Comparison of ENCODE assay signal across 25 cellular contexts in the genomic region with DNA sequence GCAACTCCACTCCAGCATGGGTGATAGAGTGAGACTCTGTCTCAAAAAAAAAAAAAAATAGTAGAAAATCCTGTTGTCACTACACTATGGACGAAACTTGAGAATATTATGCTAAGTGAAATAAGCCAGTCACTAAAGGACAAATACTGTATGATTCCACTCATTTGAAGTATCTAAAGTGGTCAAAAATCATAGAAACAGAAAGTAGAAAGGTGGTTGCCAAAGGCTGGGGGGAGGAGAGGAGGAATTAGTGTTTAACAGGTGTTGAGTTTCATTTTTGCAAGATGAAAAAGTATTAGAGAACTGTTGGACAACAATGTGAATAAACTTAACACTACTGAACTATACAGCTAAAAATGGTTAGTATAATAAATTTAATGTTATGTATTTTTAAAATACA.
DNase-seq lines count a peak whose midpoint lies in the region; ATAC-seq, FAIRE-seq and TF ChIP-seq lines count a peak whose summit lies in the region.
"Had no signal": no experiment of that assay in that cellular context is flagged by ENCODE, and none has a peak within 500 bp of the region (broad histone marks: within the 10 kb centered on the region; RNA-seq: fewer than 3 reads in every experiment).

No MANE protein-coding gene starts in this region.

- DNase-seq in right cardiac atrium (no peak), midbrain (lab: John Stamatoyannopoulos, UW) (no peak), GF-D8 (lab: John Stamatoyannopoulos, UW) (no peak), WTC11 (ENCODE audit: low spot score) (no peak)
- DNase-seq: 8988T; activated CD8-positive, alpha-beta T cell treated with anti-CD3 and anti-CD28 coated beads for 36 hours; activated T-cell treated with anti-CD3 and anti-CD28 coated beads, Interleukin-2, amount 50 U/mL, for 72 hours; body of pancreas; NCI-H2029 treated with DMSO at 0.1 percent for 48 hours; NCI-H524; right lobe of liver; SHP77; stimulated activated CD4-positive, alpha-beta T cell treated with anti-CD3 and anti-CD28 coated beads, Interleukin-1b, Interleukin-23, amount 100 ng/mL, for 48 hours; stimulated activated naive CD8-positive, alpha-beta T cell treated with anti-CD3 and anti-CD28 coated beads, Interleukin-15, Interleukin-2, amounts not matched to agents 100 U/mL and 50 U/mL, for 24 hours; T-helper 1 cell; WERI-Rb-1 had no signal

- no peak overlapping the region for H3K27ac ChIP-seq in right cardiac atrium (ENCODE audit: low read length)
- H3K27ac ChIP-seq: body of pancreas, right lobe of liver, tibial nerve, WERI-Rb-1 had no signal

- H3K4me1 Mint-ChIP-seq in WTC11 = peaks cover 15% of the 10 kb centered on the region

- H3K4me3 ChIP-seq in right cardiac atrium (ENCODE audit: low read length) = no peak overlapping the region
- H3K4me3 ChIP-seq: body of pancreas, HAP-1, right lobe of liver, tibial nerve had no signal

- no peak overlapping the region for H3K4me3 Mint-ChIP-seq in WTC11
- H3K4me3 Mint-ChIP-seq: activated CD8-positive, alpha-beta T cell treated with anti-CD3 and anti-CD28 coated beads for 36 hours; activated naive CD4-positive, alpha-beta T cell treated with anti-CD3 and anti-CD28 coated beads, Interleukin-2, amount 50 U/mL, for 24 hours; activated T-cell treated with anti-CD3 and anti-CD28 coated beads, Interleukin-2, amount 50 U/mL, for 72 hours; IgD-negative memory B cell had no signal

- H3K27ac Mint-ChIP-seq in WTC11 = no peak overlapping the region
- H3K27ac Mint-ChIP-seq: activated CD8-positive, alpha-beta T cell treated with anti-CD3 and anti-CD28 coated beads for 36 hours; activated naive CD4-positive, alpha-beta T cell treated with anti-CD3 and anti-CD28 coated beads, Interleukin-2, amount 50 U/mL, for 24 hours; activated T-cell treated with anti-CD3 and anti-CD28 coated beads, Interleukin-2, amount 50 U/mL, for 72 hours; IgD-negative memory B cell had no signal

- WGBS in right cardiac atrium = 87% methylated on average over 1 of the region's 1 CpG

- POLR2A ChIA-PET in WTC11 (lab: Charles Lee) = no interaction called here

- CTCF ChIA-PET in WTC11 (lab: Charles Lee) = no interaction called here

- H3K36me3 Mint-ChIP-seq in WTC11 = peaks cover 6% of the 10 kb centered on the region
- H3K36me3 Mint-ChIP-seq: activated naive CD4-positive, alpha-beta T cell treated with anti-CD3 and anti-CD28 coated beads, Interleukin-2, amount 50 U/mL, for 24 hours; IgD-negative memory B cell had no signal

- intact Hi-C loops in right cardiac atrium (cut with DNase I) = loop anchor here in 2 of 4 donors (5.0 to 10.0 kb wide), 2 partner anchors 196 to 559 kb away; no protein-coding TSS in a partner anchor

- no peaks in the 10 kb centered on the region for H3K27me3 Mint-ChIP-seq in WTC11 (ENCODE audit: low read depth)

- H3K27me3 ChIP-seq in right cardiac atrium (ENCODE audit: control insufficient read depth, insufficient read depth) = no peaks in the 10 kb centered on the region
- H3K27me3 ChIP-seq: body of pancreas, right lobe of liver, tibial nerve had no signal

- H3K4me1 ChIP-seq in right cardiac atrium (ENCODE audit: control insufficient read depth, insufficient read depth, low read length) = no peaks in the 10 kb centered on the region
- H3K4me1 ChIP-seq: HAP-1 had no signal

- H3K9me3 ChIP-seq in right cardiac atrium (ENCODE audit: control insufficient read depth, low read length) = no peaks in the 10 kb centered on the region
- H3K9me3 ChIP-seq: body of pancreas, HAP-1, right lobe of liver, tibial nerve had no signal

- peak; percentile 82 for ATAC-seq in GM18907 (IDR thresholded peaks at IDR 0.05; ENCODE audit: unreplicated experiment)
- ATAC-seq in GM21619 (IDR thresholded peaks at IDR 0.05; ENCODE audit: unreplicated experiment) = peak; percentile 69
- ATAC-seq in HG03095 (IDR thresholded peaks at IDR 0.05; ENCODE audit: unreplicated experiment) = peak; percentile 75
- ATAC-seq in right cardiac atrium = no peak
- no peak for ATAC-seq in WTC11
- ATAC-seq: activated CD8-positive, alpha-beta T cell treated with anti-CD3 and anti-CD28 coated beads for 36 hours; activated T-cell treated with anti-CD3 and anti-CD28 coated beads, Interleukin-2, amount 50 U/mL, for 72 hours; body of pancreas; right lobe of liver; stimulated activated naive CD8-positive, alpha-beta T cell treated with anti-CD3 and anti-CD28 coated beads, Interleukin-15, Interleukin-2, amounts not matched to agents 100 U/mL and 50 U/mL, for 24 hours had no signal

- no peak for TF ChIP-seq CTCF in WTC11 (IDR thresholded peaks at IDR 0.05)

- H3K9me3 Mint-ChIP-seq in WTC11 = peaks cover 10% of the 10 kb centered on the region
- H3K9me3 Mint-ChIP-seq: activated CD8-positive, alpha-beta T cell treated with anti-CD3 and anti-CD28 coated beads for 36 hours; activated naive CD4-positive, alpha-beta T cell treated with anti-CD3 and anti-CD28 coated beads, Interleukin-2, amount 50 U/mL, for 24 hours; activated T-cell treated with anti-CD3 and anti-CD28 coated beads, Interleukin-2, amount 50 U/mL, for 72 hours had no signal

- FAIRE-seq in A204.1 (lab: Jason Lieb, UNC) = peak; percentile 61
- FAIRE-seq: colon had no signal

TF ChIP-seq in WTC11, 78 proteins besides CTCF, POLR2A, EP300 and RAD21:
- TF ChIP-seq IRF2 (CRISPR knock-in tag; IDR thresholded peaks at IDR 0.05; ENCODE audit: borderline replicate concordance, low read depth) = no peak
- TF ChIP-seq, protein P1, sequence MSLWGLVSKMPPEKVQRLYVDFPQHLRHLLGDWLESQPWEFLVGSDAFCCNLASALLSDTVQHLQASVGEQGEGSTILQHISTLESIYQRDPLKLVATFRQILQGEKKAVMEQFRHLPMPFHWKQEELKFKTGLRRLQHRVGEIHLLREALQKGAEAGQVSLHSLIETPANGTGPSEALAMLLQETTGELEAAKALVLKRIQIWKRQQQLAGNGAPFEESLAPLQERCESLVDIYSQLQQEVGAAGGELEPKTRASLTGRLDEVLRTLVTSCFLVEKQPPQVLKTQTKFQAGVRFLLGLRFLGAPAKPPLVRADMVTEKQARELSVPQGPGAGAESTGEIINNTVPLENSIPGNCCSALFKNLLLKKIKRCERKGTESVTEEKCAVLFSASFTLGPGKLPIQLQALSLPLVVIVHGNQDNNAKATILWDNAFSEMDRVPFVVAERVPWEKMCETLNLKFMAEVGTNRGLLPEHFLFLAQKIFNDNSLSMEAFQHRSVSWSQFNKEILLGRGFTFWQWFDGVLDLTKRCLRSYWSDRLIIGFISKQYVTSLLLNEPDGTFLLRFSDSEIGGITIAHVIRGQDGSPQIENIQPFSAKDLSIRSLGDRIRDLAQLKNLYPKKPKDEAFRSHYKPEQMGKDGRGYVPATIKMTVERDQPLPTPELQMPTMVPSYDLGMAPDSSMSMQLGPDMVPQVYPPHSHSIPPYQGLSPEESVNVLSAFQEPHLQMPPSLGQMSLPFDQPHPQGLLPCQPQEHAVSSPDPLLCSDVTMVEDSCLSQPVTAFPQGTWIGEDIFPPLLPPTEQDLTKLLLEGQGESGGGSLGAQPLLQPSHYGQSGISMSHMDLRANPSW (CRISPR knock-in tag; conservative IDR thresholded peaks at IDR 0.05; ENCODE audit: low read depth) = no peak
- TF ChIP-seq, protein P2, sequence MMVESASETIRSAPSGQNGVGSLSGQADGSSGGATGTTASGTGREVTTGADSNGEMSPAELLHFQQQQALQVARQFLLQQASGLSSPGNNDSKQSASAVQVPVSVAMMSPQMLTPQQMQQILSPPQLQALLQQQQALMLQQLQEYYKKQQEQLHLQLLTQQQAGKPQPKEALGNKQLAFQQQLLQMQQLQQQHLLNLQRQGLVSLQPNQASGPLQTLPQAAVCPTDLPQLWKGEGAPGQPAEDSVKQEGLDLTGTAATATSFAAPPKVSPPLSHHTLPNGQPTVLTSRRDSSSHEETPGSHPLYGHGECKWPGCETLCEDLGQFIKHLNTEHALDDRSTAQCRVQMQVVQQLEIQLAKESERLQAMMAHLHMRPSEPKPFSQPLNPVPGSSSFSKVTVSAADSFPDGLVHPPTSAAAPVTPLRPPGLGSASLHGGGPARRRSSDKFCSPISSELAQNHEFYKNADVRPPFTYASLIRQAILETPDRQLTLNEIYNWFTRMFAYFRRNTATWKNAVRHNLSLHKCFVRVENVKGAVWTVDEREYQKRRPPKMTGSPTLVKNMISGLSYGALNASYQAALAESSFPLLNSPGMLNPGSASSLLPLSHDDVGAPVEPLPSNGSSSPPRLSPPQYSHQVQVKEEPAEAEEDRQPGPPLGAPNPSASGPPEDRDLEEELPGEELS (CRISPR knock-in tag; IDR thresholded peaks at IDR 0.05) = no peak
- TF ChIP-seq, protein P3, sequence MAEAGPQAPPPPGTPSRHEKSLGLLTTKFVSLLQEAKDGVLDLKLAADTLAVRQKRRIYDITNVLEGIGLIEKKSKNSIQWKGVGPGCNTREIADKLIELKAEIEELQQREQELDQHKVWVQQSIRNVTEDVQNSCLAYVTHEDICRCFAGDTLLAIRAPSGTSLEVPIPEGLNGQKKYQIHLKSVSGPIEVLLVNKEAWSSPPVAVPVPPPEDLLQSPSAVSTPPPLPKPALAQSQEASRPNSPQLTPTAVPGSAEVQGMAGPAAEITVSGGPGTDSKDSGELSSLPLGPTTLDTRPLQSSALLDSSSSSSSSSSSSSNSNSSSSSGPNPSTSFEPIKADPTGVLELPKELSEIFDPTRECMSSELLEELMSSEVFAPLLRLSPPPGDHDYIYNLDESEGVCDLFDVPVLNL (CRISPR knock-in tag; IDR thresholded peaks at IDR 0.05; ENCODE audit: borderline replicate concordance, low read depth) = no peak

Comparison
In these comparisons a context has a peak if more than half of its experiments do, and no peak if none do; other contexts are left out.
1. ATAC-seq: peak in GM18907 (single experiment), GM21619 (single experiment) and HG03095 (single experiment); none in right cardiac atrium (0 of 2) and WTC11 (single experiment).